Comparison of ENCODE assay signal across 8 cellular contexts in genomic region chr2:218068721-218069334, GRCh38. TPM values are rescaled to one million over a fixed set of nuclear protein-coding genes. Genes with fewer than 3 reads are reported as not detected.
DNase-seq lines count a peak whose midpoint lies in the region; ATAC-seq and TF ChIP-seq lines count a peak whose summit lies in the region.
"Not testable (repeated sequence)": the region's sequence is repeated elsewhere in the genome, so short reads cannot be mapped to it uniquely, and the experiment has no call there.

Gene RUFY4, plus strand, starts transcription at chr2:218069253. Its CDS starts 1,353 bp downstream, at chr2:218070606.

- intact Hi-C loops in left lung (cut with DNase I) = loop anchor here in 1 of 2 donors (10.0 kb wide), 1 partner anchor 284 kb away; no protein-coding TSS in a partner anchor

- not testable (repeated sequence) for H3K9me3 ChIP-seq in left lung

- not testable (repeated sequence) for H3K36me3 ChIP-seq in BJ (ENCODE audit: control insufficient read depth, insufficient read depth, low read length); left lung

- peak; percentile 86 for ATAC-seq in GM19372 (IDR thresholded peaks at IDR 0.05; ENCODE audit: low read depth, unreplicated experiment)
- ATAC-seq in HG03469 (IDR thresholded peaks at IDR 0.05; ENCODE audit: unreplicated experiment) = peak; percentile 81
- peak; percentile 92 for ATAC-seq in left lung

- H3K27ac ChIP-seq in left lung = not testable (repeated sequence)

- POLR2A ChIA-PET in BJ (lab: Charles Lee) = not testable (repeated sequence)

- CTCF ChIA-PET in BJ (lab: Yijun Ruan, JAX) = interaction anchor here (0.6 to 8.1 kb wide), 22 partner anchors 9 to 1374 kb away, joined by 3 to 90 read pairs (median 5); partner anchors contain the start of gene IGFBP5

- TF ChIP-seq CTCF in BJ (IDR thresholded peaks at IDR 0.05; ENCODE audit: insufficient read depth, low read depth, low read length) (peak; percentile 81), left lung (IDR thresholded peaks at IDR 0.05) (peak; percentile 59 to 88)

- H3K4me3 ChIP-seq in BJ (ENCODE audit: low read depth, low read length) = not testable (repeated sequence)
- peak within 1 kb of the TSS in 1 of 2 donors; percentile 23 for H3K4me3 ChIP-seq in left lung

- DNase-seq in BJ (ENCODE audit: low read depth) = peak; percentile 16
- DNase-seq in NCI-H524 (lab: John Stamatoyannopoulos, UW) = peak; percentile 36 to 62
- peak; percentile 73 for DNase-seq in activated CD4-positive, alpha-beta T cell treated with anti-CD3 and anti-CD28 coated beads for 48 hours
- peak; percentile 73 for DNase-seq in dedifferentiated amniotic fluid mesenchymal stem cell (ENCODE audit: extremely low spot score)
- DNase-seq in left lung = peak; percentile 72 to 78
- DNase-seq in stimulated activated CD4-positive, alpha-beta T cell treated with anti-CD3 and anti-CD28 coated beads, Interleukin-2, amount 100 ng/mL, for 24 hours = peak; percentile 54 to 56

- H3K27me3 ChIP-seq in BJ (ENCODE audit: control insufficient read depth, insufficient read depth, low read length) = peaks cover 34% of the 10 kb centered on the region
- peaks cover 0 to 17% of the 10 kb centered on the region in 2 donors for H3K27me3 ChIP-seq in left lung

- H3K4me1 ChIP-seq in left lung = peaks cover 0 to 18% of the 10 kb centered on the region in 2 donors

RNA-seq across cellular contexts. Expression of gene RUFY4, which starts in this region (rescaled TPM):
- polyA plus RNA-seq in BJ (2011; rRNA removed) = not detected in 2 replicates
- polyA minus RNA-seq in BJ (2011; rRNA and poly(A)+ RNA removed) = not detected in 2 replicates
- total RNA-seq in left lung = under 1 TPM in 1 of 2 donors, not detected in 1; 0.42 TPM

Comparison
In these comparisons a context has a peak if more than half of its experiments do, and no peak if none do; other contexts are left out.
1. Peak in DNase-seq in BJ; RNA of the gene not detected or under 1 TPM.
2. Peak in DNase-seq and ATAC-seq in left lung; RNA of the gene not detected or under 1 TPM.
3. DNase-seq: peak in every context shown above with its lines; median percentile 75 in left lung; 73 in activated CD4-positive, alpha-beta T cell treated with anti-CD3 and anti-CD28 coated beads for 48 hours; 73 in dedifferentiated amniotic fluid mesenchymal stem cell; 55 in stimulated activated CD4-positive, alpha-beta T cell treated with anti-CD3 and anti-CD28 coated beads, Interleukin-2, amount 100 ng/mL, for 24 hours; 49 in NCI-H524; 16 in BJ.